ENCODE assay signal across 6 cellular contexts in the genomic region with DNA sequence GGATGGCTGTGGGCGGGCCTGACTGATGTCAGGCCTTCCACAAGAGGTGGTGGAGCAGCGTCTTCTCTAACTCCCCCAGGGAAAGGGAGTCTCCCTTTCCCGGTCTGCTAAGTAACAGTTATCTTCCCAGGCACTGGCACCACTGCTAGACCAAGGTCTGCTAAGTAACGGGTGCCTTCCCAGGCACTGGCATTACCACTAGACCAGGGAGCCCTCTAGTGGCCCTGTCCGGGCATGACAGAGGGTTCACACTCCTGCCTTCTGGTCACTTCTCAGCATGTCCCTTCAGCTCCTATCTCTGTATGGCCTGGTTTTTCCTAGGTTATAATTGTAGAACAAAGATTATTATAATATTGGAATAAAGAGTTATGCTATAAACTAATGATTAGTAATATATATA. TPM values are rescaled to one million over a fixed set of nuclear protein-coding genes. Genes with fewer than 3 reads are reported as not detected.
DNase-seq lines count a peak whose midpoint lies in the region; ATAC-seq and TF ChIP-seq lines count a peak whose summit lies in the region.
"Not testable (repeated sequence)": the region's sequence is repeated elsewhere in the genome, so short reads cannot be mapped to it uniquely, and the experiment has no call there.

No MANE protein-coding gene starts in this region.

- peak overlapping the region; percentile 90 for H3K4me3 Mint-ChIP-seq in CD4-positive, alpha-beta T cell

- ATAC-seq in CD4-positive, alpha-beta T cell (ENCODE audit: poor library complexity) = peak; percentile 7
- ATAC-seq in HG02610 (IDR thresholded peaks at IDR 0.05; ENCODE audit: unreplicated experiment) = peak; percentile 19

- POLR2A ChIA-PET in CD4-positive, alpha-beta T cell (lab: Charles Lee) = interaction anchor here (0.8 to 2.0 kb wide), 9 partner anchors 28 to 211 kb away, joined by 3 to 6 read pairs (median 4); partner anchors contain the start of genes GPC2, LAMTOR4, STAG3 and ZCWPW1

- peak overlapping the region; percentile 94 for H3K27ac Mint-ChIP-seq in CD4-positive, alpha-beta T cell

- CTCF ChIA-PET in CD4-positive, alpha-beta T cell (lab: Charles Lee) = interaction anchor here (1.0 to 2.0 kb wide), 5 partner anchors 28 to 137 kb away, joined by 3 to 6 read pairs (median 4); partner anchors contain the start of gene ZNF3

- H3K4me1 Mint-ChIP-seq in CD4-positive, alpha-beta T cell (ENCODE audit: low read depth) = peaks cover 61% of the 10 kb centered on the region

- H3K9me3 ChIP-seq in CD4-positive, alpha-beta T cell (ENCODE audit: control insufficient read depth, low read length) = not testable (repeated sequence)

- not testable (repeated sequence) for H3K27me3 ChIP-seq in CD4-positive, alpha-beta T cell (ENCODE audit: control insufficient read depth, insufficient read depth, low read length)

- H3K27ac ChIP-seq in CD4-positive, alpha-beta T cell (ENCODE audit: low read depth, low read length) = peak overlapping the region; percentile 79

- not testable (repeated sequence) for H3K9me3 Mint-ChIP-seq in CD4-positive, alpha-beta T cell

- not testable (repeated sequence) for H3K27me3 Mint-ChIP-seq in CD4-positive, alpha-beta T cell

- intact Hi-C loops in CD4-positive, alpha-beta T cell (cut with DNase I, micrococcal nuclease) = loop anchor here (1.0 to 10.0 kb wide), 3 partner anchors 28 to 86 kb away; partner anchors contain the start of gene GAL3ST4 (in 1 of the 2)

- peak; percentile 67 to 86 (median 78) for DNase-seq in CD4-positive, alpha-beta T cell
- DNase-seq in NCI-H69 (lab: John Stamatoyannopoulos, UW) = peak; percentile 66
- peak; percentile 87 for DNase-seq in activated CD8-positive, alpha-beta memory T cell treated with anti-CD3 and anti-CD28 coated beads, Interleukin-2, amount 50 U/mL, for 48 hours
- peak; percentile 45 for DNase-seq in fibroblast of peridontal ligament (ENCODE audit: extremely low read depth)
- DNase-seq in smooth muscle cell of the brain vasculature (ENCODE audit: low read depth, low spot score) = peak; percentile 9

- peak; percentile 40 for TF ChIP-seq CTCF in CD4-positive, alpha-beta T cell (IDR thresholded peaks at IDR 0.05)

- H3K36me3 Mint-ChIP-seq in CD4-positive, alpha-beta T cell (ENCODE audit: low read depth) = peaks cover 27% of the 10 kb centered on the region

RNA-seq across cellular contexts. Expression of gene PVRIG, which starts 1.8 kb away (rescaled TPM):
- total RNA-seq in CD4-positive, alpha-beta T cell = 10 to 100 TPM; 30.1 to 33.2 TPM

RNA-seq across cellular contexts. Expression of gene STAG3, which starts 40.2 kb away (rescaled TPM):
- total RNA-seq in CD4-positive, alpha-beta T cell = 1 to 10 TPM; 4.0 to 5.5 TPM

RNA-seq across cellular contexts. Expression of gene GPC2, which starts 40.8 kb away (rescaled TPM):
- total RNA-seq in CD4-positive, alpha-beta T cell = 10 to 100 TPM; 16.4 to 18.7 TPM

RNA-seq across cellular contexts. Expression of gene GAL3ST4, which starts 49.5 kb away (rescaled TPM):
- 10 to 100 TPM; 12.7 to 13.2 TPM for total RNA-seq in CD4-positive, alpha-beta T cell

RNA-seq across cellular contexts. Expression of gene TRAPPC14, which starts 59.4 kb away (rescaled TPM):
- 10 to 100 TPM; 37.9 to 42.6 TPM for total RNA-seq in CD4-positive, alpha-beta T cell

Comparison
In these comparisons a context has a peak if more than half of its experiments do, and no peak if none do; other contexts are left out.
1. Peak in every context shown above with its lines: DNase-seq, ATAC-seq and H3K27ac ChIP-seq.
2. DNase-seq: peak in every context shown above with its lines; median percentile 87 in activated CD8-positive, alpha-beta memory T cell treated with anti-CD3 and anti-CD28 coated beads, Interleukin-2, amount 50 U/mL, for 48 hours; 78 in CD4-positive, alpha-beta T cell; 66 in NCI-H69; 45 in fibroblast of peridontal ligament; 9 in smooth muscle cell of the brain vasculature.